ENCODE assay signal across 30 cellular contexts in genomic region chr2:238251986-238252385, GRCh38.
"Had no signal": no experiment of that assay in that cellular context is flagged by ENCODE, and none has a peak within 500 bp of the region (broad histone marks: within the 10 kb centered on the region; RNA-seq: fewer than 3 reads in every experiment).

No MANE protein-coding gene starts in this region.

- FAIRE-seq: astrocyte, TTC549 had no signal

- H3K9ac ChIP-seq: KMS-11, SK-N-SH had no signal

- H3K36me3 ChIP-seq: breast epithelium had no signal

- H3K4me3 ChIP-seq: body of pancreas, breast epithelium, SJSA1 had no signal

- H3K27me3 Mint-ChIP-seq: activated CD4-positive, alpha-beta T cell treated with anti-CD3 and anti-CD28 coated beads, Interleukin-2, amount 10 ng/mL, durations not matched to agents 24 days and 14 days; activated CD8-positive, alpha-beta T cell treated with anti-CD3 and anti-CD28 coated beads for 36 hours; activated naive CD4-positive, alpha-beta T cell treated with anti-CD3 and anti-CD28 coated beads, Interleukin-2, amount 50 U/mL, for 24 hours; activated naive CD8-positive, alpha-beta T cell treated with anti-CD3 and anti-CD28 coated beads, Interleukin-2, amount 10 ng/mL, durations not matched to agents 7 days and 5 days; activated T-helper 17 cell treated with anti-CD3 and anti-CD28 coated beads, Interleukin-2, amount 50 U/mL, for 72 hours had no signal

- H3K9me3 ChIP-seq: body of pancreas, breast epithelium, SJSA1, SK-N-SH had no signal

- H3K9me3 Mint-ChIP-seq: activated CD4-positive, alpha-beta T cell treated with anti-CD3 and anti-CD28 coated beads, Interleukin-2, amount 10 ng/mL, durations not matched to agents 24 days and 14 days; activated CD8-positive, alpha-beta T cell treated with anti-CD3 and anti-CD28 coated beads for 36 hours; activated naive CD4-positive, alpha-beta T cell treated with anti-CD3 and anti-CD28 coated beads, Interleukin-2, amount 50 U/mL, for 24 hours; activated naive CD8-positive, alpha-beta T cell treated with anti-CD3 and anti-CD28 coated beads, Interleukin-2, amount 10 ng/mL, durations not matched to agents 7 days and 5 days; activated T-cell treated with anti-CD3 and anti-CD28 coated beads, Interleukin-2, amount 50 U/mL, for 72 hours; activated T-helper 17 cell treated with anti-CD3 and anti-CD28 coated beads, Interleukin-2, amount 50 U/mL, for 72 hours; T-helper 1 cell treated with Interleukin-12 subunit alpha and Interleukin-12 subunit beta and Interleukin-4 antibody, amounts not matched to agents 30 μg/mL and 1 μg/mL, for 36 hours; T-helper 2 cell treated with Interferon-gamma antibody and Interleukin-4, amounts not matched to agents 5 μg/mL and 100 μg/mL, for 36 hours had no signal

- H3K27ac ChIP-seq: body of pancreas, breast epithelium, KMS-11, SJSA1 had no signal

- H3K4me3 Mint-ChIP-seq: activated CD4-positive, alpha-beta T cell treated with anti-CD3 and anti-CD28 coated beads, Interleukin-2, amount 10 ng/mL, durations not matched to agents 24 days and 14 days; activated CD8-positive, alpha-beta T cell treated with anti-CD3 and anti-CD28 coated beads for 36 hours; activated naive CD4-positive, alpha-beta T cell treated with anti-CD3 and anti-CD28 coated beads, Interleukin-2, amount 50 U/mL, for 24 hours; activated naive CD8-positive, alpha-beta T cell treated with anti-CD3 and anti-CD28 coated beads, Interleukin-2, amount 10 ng/mL, durations not matched to agents 7 days and 5 days; activated T-cell treated with anti-CD3 and anti-CD28 coated beads, Interleukin-2, amount 50 U/mL, for 72 hours; activated T-helper 17 cell treated with anti-CD3 and anti-CD28 coated beads, Interleukin-2, amount 50 U/mL, for 72 hours; T-helper 1 cell treated with Interleukin-12 subunit alpha and Interleukin-12 subunit beta and Interleukin-4 antibody, amounts not matched to agents 30 μg/mL and 1 μg/mL, for 36 hours; T-helper 2 cell treated with Interferon-gamma antibody and Interleukin-4, amounts not matched to agents 5 μg/mL and 100 μg/mL, for 36 hours had no signal

- H3K27ac Mint-ChIP-seq: activated CD4-positive, alpha-beta T cell treated with anti-CD3 and anti-CD28 coated beads, Interleukin-2, amount 10 ng/mL, durations not matched to agents 24 days and 14 days; activated CD8-positive, alpha-beta T cell treated with anti-CD3 and anti-CD28 coated beads for 36 hours; activated naive CD4-positive, alpha-beta T cell treated with anti-CD3 and anti-CD28 coated beads, Interleukin-2, amount 50 U/mL, for 24 hours; activated naive CD8-positive, alpha-beta T cell treated with anti-CD3 and anti-CD28 coated beads, Interleukin-2, amount 10 ng/mL, durations not matched to agents 7 days and 5 days; activated T-cell treated with anti-CD3 and anti-CD28 coated beads, Interleukin-2, amount 50 U/mL, for 72 hours; activated T-helper 17 cell treated with anti-CD3 and anti-CD28 coated beads, Interleukin-2, amount 50 U/mL, for 72 hours; T-helper 1 cell treated with Interleukin-12 subunit alpha and Interleukin-12 subunit beta and Interleukin-4 antibody, amounts not matched to agents 30 μg/mL and 1 μg/mL, for 36 hours; T-helper 2 cell treated with Interferon-gamma antibody and Interleukin-4, amounts not matched to agents 5 μg/mL and 100 μg/mL, for 36 hours had no signal

- H3K27me3 ChIP-seq: body of pancreas, breast epithelium, SJSA1 had no signal

- DNase-seq: activated CD4-positive, alpha-beta T cell treated with anti-CD3 and anti-CD28 coated beads, Interleukin-2, amount 10 ng/mL, durations not matched to agents 24 days and 14 days; activated CD4-positive, alpha-beta T cell treated with anti-CD3 and anti-CD28 coated beads, Interleukin-2, amount 50 U/mL, for 4 hours; activated CD8-positive, alpha-beta T cell treated with anti-CD3 and anti-CD28 coated beads for 36 hours; activated effector memory CD4-positive, alpha-beta T cell treated with anti-CD3 and anti-CD28 coated beads, Interleukin-2, amount 50 U/mL, for 16 hours; activated naive CD4-positive, alpha-beta T cell; activated naive CD8-positive, alpha-beta T cell treated with anti-CD3 and anti-CD28 coated beads, Interleukin-2, amount 10 ng/mL, durations not matched to agents 7 days and 5 days; activated T-cell treated with anti-CD3 and anti-CD28 coated beads, Interleukin-2, amount 50 U/mL, for 1 hour; activated T-cell treated with anti-CD3 and anti-CD28 coated beads, Interleukin-2, amount 50 U/mL, for 72 hours; amygdala; body of pancreas; MM.1S; MV-4-11; NCI-H1092; NCI-H1436 treated with DMSO at 0.1 percent for 48 hours; NCI-H1694 treated with DMSO at 0.1 percent for 48 hours; NCI-H2029; NCI-H345; NCI-H524 treated with DMSO at 0.1 percent for 48 hours; SHP77 treated with DMSO at 0.1 percent for 48 hours; SK-N-SH had no signal

- H3K4me1 ChIP-seq: breast epithelium, SJSA1 had no signal

- ATAC-seq: activated CD8-positive, alpha-beta T cell treated with anti-CD3 and anti-CD28 coated beads for 36 hours; activated T-cell treated with anti-CD3 and anti-CD28 coated beads, Interleukin-2, amount 50 U/mL, for 72 hours; activated T-helper 17 cell treated with anti-CD3 and anti-CD28 coated beads, Interleukin-2, amount 50 U/mL, for 72 hours; body of pancreas; Panc1 had no signal

- H3K4me1 Mint-ChIP-seq: activated CD4-positive, alpha-beta T cell treated with anti-CD3 and anti-CD28 coated beads, Interleukin-2, amount 10 ng/mL, durations not matched to agents 24 days and 14 days; activated naive CD4-positive, alpha-beta T cell treated with anti-CD3 and anti-CD28 coated beads, Interleukin-2, amount 50 U/mL, for 24 hours; activated naive CD8-positive, alpha-beta T cell treated with anti-CD3 and anti-CD28 coated beads, Interleukin-2, amount 10 ng/mL, durations not matched to agents 7 days and 5 days; activated T-helper 17 cell treated with anti-CD3 and anti-CD28 coated beads, Interleukin-2, amount 50 U/mL, for 72 hours had no signal
